Comparison of ENCODE assay signal across 1 cellular context in the genomic region with DNA sequence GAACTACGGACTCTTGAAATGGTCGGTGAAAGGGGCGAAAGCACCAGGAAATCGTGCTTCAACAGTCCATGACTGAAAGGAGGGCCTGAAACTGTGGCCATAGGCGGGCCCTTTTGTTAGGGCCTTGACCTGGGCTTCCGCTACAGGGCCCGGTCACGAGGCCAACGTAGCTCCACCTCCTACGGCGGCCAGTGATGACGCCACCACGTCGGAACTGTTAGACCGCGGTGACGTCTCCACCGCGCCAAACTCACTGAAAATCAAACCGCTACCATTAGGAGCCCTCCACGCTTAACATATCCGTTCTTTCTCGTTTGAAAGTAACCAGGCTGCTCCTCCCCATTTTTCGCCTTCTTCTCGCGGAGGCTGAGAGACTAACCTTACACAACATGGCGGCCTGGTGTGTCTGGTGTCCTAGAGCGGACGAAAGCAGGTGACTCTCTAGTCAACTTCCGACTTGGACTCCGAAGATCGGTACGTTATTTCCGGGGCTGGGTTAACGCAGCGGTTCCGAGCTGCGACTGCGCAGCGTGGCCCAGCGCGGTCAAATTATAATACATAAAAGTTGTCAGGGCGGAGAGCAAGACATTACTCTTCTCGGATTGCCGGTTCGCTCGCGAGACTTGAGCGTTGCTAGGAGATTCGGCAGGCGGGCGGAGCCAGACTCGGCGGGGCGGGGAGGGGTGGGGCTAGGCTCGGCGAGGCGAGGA.
TF ChIP-seq lines count a peak whose summit lies in the region.

No MANE protein-coding gene starts in this region.

TF ChIP-seq in K562, 482 proteins besides CTCF, POLR2A, EP300 and RAD21 (continued from another document and continues in another):
- TF ChIP-seq, protein P1, sequence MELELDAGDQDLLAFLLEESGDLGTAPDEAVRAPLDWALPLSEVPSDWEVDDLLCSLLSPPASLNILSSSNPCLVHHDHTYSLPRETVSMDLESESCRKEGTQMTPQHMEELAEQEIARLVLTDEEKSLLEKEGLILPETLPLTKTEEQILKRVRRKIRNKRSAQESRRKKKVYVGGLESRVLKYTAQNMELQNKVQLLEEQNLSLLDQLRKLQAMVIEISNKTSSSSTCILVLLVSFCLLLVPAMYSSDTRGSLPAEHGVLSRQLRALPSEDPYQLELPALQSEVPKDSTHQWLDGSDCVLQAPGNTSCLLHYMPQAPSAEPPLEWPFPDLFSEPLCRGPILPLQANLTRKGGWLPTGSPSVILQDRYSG (tag; conservative IDR thresholded peaks at IDR 0.05; ENCODE audit: low read depth) = peak; percentile 77; the same call in 1 of the 2 replicates
- peak; percentile 50 to 85; a peak in 2 of 4 replicates for TF ChIP-seq TEAD1 (CRISPR knock-in tag; IDR thresholded peaks at IDR 0.05)
- peak; percentile 93 for TF ChIP-seq ZZZ3 (IDR thresholded peaks at IDR 0.05)
- TF ChIP-seq NFATC3 (IDR thresholded peaks at IDR 0.05) = no peak; the same call in 1 of the 2 replicates
- TF ChIP-seq SMAD4 (CRISPR knock-in tag; conservative IDR thresholded peaks at IDR 0.05) = peak; percentile 65
- TF ChIP-seq, protein P2, sequence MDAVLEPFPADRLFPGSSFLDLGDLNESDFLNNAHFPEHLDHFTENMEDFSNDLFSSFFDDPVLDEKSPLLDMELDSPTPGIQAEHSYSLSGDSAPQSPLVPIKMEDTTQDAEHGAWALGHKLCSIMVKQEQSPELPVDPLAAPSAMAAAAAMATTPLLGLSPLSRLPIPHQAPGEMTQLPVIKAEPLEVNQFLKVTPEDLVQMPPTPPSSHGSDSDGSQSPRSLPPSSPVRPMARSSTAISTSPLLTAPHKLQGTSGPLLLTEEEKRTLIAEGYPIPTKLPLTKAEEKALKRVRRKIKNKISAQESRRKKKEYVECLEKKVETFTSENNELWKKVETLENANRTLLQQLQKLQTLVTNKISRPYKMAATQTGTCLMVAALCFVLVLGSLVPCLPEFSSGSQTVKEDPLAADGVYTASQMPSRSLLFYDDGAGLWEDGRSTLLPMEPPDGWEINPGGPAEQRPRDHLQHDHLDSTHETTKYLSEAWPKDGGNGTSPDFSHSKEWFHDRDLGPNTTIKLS (IDR thresholded peaks at IDR 0.05; ENCODE audit: borderline replicate concordance, low read depth) = peak; percentile 96
- peak; percentile 86 for TF ChIP-seq MBD2 (IDR thresholded peaks at IDR 0.05; ENCODE audit: borderline replicate concordance, low read depth)
- TF ChIP-seq MEIS2 (IDR thresholded peaks at IDR 0.05; ENCODE audit: partially characterized antibody) = peak; percentile 94
- TF ChIP-seq PCBP2 (IDR thresholded peaks at IDR 0.05; ENCODE audit: low read depth, low read length, poor library complexity, severe bottlenecking) = no peak
- TF ChIP-seq, protein P3, sequence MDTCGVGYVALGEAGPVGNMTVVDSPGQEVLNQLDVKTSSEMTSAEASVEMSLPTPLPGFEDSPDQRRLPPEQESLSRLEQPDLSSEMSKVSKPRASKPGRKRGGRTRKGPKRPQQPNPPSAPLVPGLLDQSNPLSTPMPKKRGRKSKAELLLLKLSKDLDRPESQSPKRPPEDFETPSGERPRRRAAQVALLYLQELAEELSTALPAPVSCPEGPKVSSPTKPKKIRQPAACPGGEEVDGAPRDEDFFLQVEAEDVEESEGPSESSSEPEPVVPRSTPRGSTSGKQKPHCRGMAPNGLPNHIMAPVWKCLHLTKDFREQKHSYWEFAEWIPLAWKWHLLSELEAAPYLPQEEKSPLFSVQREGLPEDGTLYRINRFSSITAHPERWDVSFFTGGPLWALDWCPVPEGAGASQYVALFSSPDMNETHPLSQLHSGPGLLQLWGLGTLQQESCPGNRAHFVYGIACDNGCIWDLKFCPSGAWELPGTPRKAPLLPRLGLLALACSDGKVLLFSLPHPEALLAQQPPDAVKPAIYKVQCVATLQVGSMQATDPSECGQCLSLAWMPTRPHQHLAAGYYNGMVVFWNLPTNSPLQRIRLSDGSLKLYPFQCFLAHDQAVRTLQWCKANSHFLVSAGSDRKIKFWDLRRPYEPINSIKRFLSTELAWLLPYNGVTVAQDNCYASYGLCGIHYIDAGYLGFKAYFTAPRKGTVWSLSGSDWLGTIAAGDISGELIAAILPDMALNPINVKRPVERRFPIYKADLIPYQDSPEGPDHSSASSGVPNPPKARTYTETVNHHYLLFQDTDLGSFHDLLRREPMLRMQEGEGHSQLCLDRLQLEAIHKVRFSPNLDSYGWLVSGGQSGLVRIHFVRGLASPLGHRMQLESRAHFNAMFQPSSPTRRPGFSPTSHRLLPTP (IDR thresholded peaks at IDR 0.05; ENCODE audit: borderline replicate concordance, extremely low read depth, insufficient read length) = no peak
- TF ChIP-seq, protein P4, sequence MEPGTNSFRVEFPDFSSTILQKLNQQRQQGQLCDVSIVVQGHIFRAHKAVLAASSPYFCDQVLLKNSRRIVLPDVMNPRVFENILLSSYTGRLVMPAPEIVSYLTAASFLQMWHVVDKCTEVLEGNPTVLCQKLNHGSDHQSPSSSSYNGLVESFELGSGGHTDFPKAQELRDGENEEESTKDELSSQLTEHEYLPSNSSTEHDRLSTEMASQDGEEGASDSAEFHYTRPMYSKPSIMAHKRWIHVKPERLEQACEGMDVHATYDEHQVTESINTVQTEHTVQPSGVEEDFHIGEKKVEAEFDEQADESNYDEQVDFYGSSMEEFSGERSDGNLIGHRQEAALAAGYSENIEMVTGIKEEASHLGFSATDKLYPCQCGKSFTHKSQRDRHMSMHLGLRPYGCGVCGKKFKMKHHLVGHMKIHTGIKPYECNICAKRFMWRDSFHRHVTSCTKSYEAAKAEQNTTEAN (CRISPR knock-in tag; IDR thresholded peaks at IDR 0.05) = 0 out of 2 replicates have a peak, but pooled peaks have one; percentile 81
- no peak for TF ChIP-seq RBM25 (IDR thresholded peaks at IDR 0.05; ENCODE audit: low read depth, low read length, severe bottlenecking)
- peak in 1 of 2 experiments; percentile 61; a peak in 1 of 4 replicates for TF ChIP-seq NONO (IDR thresholded peaks at IDR 0.05; ENCODE audit: low read depth in 2 of 2, low read length in 1 of 2)
- TF ChIP-seq, protein P5, sequence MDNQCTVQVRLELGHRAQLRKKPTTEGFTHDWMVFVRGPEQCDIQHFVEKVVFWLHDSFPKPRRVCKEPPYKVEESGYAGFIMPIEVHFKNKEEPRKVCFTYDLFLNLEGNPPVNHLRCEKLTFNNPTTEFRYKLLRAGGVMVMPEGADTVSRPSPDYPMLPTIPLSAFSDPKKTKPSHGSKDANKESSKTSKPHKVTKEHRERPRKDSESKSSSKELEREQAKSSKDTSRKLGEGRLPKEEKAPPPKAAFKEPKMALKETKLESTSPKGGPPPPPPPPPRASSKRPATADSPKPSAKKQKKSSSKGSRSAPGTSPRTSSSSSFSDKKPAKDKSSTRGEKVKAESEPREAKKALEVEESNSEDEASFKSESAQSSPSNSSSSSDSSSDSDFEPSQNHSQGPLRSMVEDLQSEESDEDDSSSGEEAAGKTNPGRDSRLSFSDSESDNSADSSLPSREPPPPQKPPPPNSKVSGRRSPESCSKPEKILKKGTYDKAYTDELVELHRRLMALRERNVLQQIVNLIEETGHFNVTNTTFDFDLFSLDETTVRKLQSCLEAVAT (IDR thresholded peaks at IDR 0.05) = peak; percentile 10 to 77
- TF ChIP-seq RBBP5 (IDR thresholded peaks at IDR 0.05; ENCODE audit: borderline replicate concordance, insufficient read depth, low read length, poor library complexity, severe bottlenecking) = no peak
- TF ChIP-seq ZNF830 (CRISPR knock-in tag; IDR thresholded peaks at IDR 0.05) = peak; percentile 91
- TF ChIP-seq RBM17 (IDR thresholded peaks at IDR 0.05; ENCODE audit: borderline replicate concordance, low read depth, low read length) = no peak
- TF ChIP-seq ZNF444 (CRISPR knock-in tag; IDR thresholded peaks at IDR 0.05) = no peak
- TF ChIP-seq PRMT5 (CRISPR knock-in tag; IDR thresholded peaks at IDR 0.05) = no peak
- TF ChIP-seq GATAD2B (IDR thresholded peaks at IDR 0.05; ENCODE audit: borderline replicate concordance) = 0 out of 2 replicates have a peak, but pooled peaks have one; percentile 42
- no peak for TF ChIP-seq BCOR (IDR thresholded peaks at IDR 0.05)
- TF ChIP-seq CEBPB (tag; IDR thresholded peaks at IDR 0.05) = no peak; the same call in 1 of the 2 replicates
- TF ChIP-seq SMAD1 (IDR thresholded peaks at IDR 0.05; ENCODE audit: low read depth, low read length, partially characterized antibody) = peak; percentile 51
- TF ChIP-seq IFI16 (CRISPR knock-in tag; IDR thresholded peaks at IDR 0.05) = no peak
- TF ChIP-seq, protein P6, sequence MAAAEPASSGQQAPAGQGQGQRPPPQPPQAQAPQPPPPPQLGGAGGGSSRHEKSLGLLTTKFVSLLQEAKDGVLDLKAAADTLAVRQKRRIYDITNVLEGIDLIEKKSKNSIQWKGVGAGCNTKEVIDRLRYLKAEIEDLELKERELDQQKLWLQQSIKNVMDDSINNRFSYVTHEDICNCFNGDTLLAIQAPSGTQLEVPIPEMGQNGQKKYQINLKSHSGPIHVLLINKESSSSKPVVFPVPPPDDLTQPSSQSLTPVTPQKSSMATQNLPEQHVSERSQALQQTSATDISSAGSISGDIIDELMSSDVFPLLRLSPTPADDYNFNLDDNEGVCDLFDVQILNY (CRISPR knock-in tag; IDR thresholded peaks at IDR 0.05) = no peak
- 0 out of 2 replicates have a peak, but pooled peaks have one; percentile 52 for TF ChIP-seq NR1H2 (CRISPR knock-in tag; IDR thresholded peaks at IDR 0.05)
- 0 out of 2 replicates have a peak, but pooled peaks have one; percentile 23 for TF ChIP-seq BRD4 (IDR thresholded peaks at IDR 0.05)
- TF ChIP-seq ZNF217 (CRISPR knock-in tag; IDR thresholded peaks at IDR 0.05) = no peak
- no peak; the same call in none of the 2 replicates for TF ChIP-seq ZNF766 (CRISPR knock-in tag; conservative IDR thresholded peaks at IDR 0.05)
- TF ChIP-seq, protein P7, sequence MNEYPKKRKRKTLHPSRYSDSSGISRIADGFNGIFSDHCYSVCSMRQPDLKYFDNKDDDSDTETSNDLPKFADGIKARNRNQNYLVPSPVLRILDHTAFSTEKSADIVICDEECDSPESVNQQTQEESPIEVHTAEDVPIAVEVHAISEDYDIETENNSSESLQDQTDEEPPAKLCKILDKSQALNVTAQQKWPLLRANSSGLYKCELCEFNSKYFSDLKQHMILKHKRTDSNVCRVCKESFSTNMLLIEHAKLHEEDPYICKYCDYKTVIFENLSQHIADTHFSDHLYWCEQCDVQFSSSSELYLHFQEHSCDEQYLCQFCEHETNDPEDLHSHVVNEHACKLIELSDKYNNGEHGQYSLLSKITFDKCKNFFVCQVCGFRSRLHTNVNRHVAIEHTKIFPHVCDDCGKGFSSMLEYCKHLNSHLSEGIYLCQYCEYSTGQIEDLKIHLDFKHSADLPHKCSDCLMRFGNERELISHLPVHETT (CRISPR knock-in tag; conservative IDR thresholded peaks at IDR 0.05 in 1 of 2, IDR thresholded peaks at IDR 0.05 in 1 of 2) = peak in 1 of 2 experiments; percentile 96; a peak in 1 of 4 replicates
- no peak for TF ChIP-seq ZNF316 (IDR thresholded peaks at IDR 0.05)
- TF ChIP-seq TCF3 (CRISPR knock-in tag; IDR thresholded peaks at IDR 0.05) = peak; percentile 27; the same call in 1 of the 2 replicates
- TF ChIP-seq, protein P8, sequence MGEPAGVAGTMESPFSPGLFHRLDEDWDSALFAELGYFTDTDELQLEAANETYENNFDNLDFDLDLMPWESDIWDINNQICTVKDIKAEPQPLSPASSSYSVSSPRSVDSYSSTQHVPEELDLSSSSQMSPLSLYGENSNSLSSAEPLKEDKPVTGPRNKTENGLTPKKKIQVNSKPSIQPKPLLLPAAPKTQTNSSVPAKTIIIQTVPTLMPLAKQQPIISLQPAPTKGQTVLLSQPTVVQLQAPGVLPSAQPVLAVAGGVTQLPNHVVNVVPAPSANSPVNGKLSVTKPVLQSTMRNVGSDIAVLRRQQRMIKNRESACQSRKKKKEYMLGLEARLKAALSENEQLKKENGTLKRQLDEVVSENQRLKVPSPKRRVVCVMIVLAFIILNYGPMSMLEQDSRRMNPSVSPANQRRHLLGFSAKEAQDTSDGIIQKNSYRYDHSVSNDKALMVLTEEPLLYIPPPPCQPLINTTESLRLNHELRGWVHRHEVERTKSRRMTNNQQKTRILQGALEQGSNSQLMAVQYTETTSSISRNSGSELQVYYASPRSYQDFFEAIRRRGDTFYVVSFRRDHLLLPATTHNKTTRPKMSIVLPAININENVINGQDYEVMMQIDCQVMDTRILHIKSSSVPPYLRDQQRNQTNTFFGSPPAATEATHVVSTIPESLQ (CRISPR knock-in tag; IDR thresholded peaks at IDR 0.05) = no peak; the same call in none of the 2 replicates
- peak; percentile 98 for TF ChIP-seq KDM5B (IDR thresholded peaks at IDR 0.05; ENCODE audit: insufficient replicate concordance, low read depth, low read length)
- TF ChIP-seq POU5F1 (IDR thresholded peaks at IDR 0.05; ENCODE audit: borderline replicate concordance, low read depth, low read length, partially characterized antibody) = peak; percentile 57
- TF ChIP-seq, protein P9, sequence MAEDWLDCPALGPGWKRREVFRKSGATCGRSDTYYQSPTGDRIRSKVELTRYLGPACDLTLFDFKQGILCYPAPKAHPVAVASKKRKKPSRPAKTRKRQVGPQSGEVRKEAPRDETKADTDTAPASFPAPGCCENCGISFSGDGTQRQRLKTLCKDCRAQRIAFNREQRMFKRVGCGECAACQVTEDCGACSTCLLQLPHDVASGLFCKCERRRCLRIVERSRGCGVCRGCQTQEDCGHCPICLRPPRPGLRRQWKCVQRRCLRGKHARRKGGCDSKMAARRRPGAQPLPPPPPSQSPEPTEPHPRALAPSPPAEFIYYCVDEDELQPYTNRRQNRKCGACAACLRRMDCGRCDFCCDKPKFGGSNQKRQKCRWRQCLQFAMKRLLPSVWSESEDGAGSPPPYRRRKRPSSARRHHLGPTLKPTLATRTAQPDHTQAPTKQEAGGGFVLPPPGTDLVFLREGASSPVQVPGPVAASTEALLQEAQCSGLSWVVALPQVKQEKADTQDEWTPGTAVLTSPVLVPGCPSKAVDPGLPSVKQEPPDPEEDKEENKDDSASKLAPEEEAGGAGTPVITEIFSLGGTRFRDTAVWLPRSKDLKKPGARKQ (CRISPR knock-in tag; IDR thresholded peaks at IDR 0.05) = no peak
- TF ChIP-seq, protein P10, sequence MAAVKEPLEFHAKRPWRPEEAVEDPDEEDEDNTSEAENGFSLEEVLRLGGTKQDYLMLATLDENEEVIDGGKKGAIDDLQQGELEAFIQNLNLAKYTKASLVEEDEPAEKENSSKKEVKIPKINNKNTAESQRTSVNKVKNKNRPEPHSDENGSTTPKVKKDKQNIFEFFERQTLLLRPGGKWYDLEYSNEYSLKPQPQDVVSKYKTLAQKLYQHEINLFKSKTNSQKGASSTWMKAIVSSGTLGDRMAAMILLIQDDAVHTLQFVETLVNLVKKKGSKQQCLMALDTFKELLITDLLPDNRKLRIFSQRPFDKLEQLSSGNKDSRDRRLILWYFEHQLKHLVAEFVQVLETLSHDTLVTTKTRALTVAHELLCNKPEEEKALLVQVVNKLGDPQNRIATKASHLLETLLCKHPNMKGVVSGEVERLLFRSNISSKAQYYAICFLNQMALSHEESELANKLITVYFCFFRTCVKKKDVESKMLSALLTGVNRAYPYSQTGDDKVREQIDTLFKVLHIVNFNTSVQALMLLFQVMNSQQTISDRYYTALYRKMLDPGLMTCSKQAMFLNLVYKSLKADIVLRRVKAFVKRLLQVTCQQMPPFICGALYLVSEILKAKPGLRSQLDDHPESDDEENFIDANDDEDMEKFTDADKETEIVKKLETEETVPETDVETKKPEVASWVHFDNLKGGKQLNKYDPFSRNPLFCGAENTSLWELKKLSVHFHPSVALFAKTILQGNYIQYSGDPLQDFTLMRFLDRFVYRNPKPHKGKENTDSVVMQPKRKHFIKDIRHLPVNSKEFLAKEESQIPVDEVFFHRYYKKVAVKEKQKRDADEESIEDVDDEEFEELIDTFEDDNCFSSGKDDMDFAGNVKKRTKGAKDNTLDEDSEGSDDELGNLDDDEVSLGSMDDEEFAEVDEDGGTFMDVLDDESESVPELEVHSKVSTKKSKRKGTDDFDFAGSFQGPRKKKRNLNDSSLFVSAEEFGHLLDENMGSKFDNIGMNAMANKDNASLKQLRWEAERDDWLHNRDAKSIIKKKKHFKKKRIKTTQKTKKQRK (IDR thresholded peaks at IDR 0.05; ENCODE audit: borderline replicate concordance, low read depth, low read length) = no peak
- peak; percentile 71 for TF ChIP-seq FOSL1 (tag; conservative IDR thresholded peaks at IDR 0.05)
- TF ChIP-seq ADNP (tag; IDR thresholded peaks at IDR 0.05) = no peak
- TF ChIP-seq FUS (optimal IDR thresholded peaks at IDR 0.05; ENCODE audit: low read depth, low read length) = no peak
